ENCODE assay signal across 8 cellular contexts in the genomic region with DNA sequence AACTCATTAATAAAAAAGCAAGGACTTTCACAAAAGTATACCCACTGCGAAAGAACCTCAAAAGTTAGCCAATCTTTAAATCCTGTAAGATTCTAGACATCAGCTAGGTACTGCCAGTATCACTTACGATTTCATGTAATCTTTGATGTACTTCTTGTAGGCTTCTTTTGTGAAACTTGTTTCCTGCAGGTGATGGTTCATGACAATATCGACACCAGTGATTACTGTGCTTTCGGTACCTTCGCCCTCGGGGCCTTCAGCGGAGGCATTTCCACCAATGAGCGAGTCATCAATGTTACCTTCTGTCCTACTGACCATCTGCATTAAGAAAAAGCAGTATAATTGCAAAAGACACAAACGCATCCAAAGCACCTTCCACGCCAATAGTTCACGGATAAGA. TPM values are rescaled to one million over a fixed set of nuclear protein-coding genes. Genes with fewer than 3 reads are reported as not detected.
DNase-seq lines count a peak whose midpoint lies in the region; ATAC-seq, FAIRE-seq and TF ChIP-seq lines count a peak whose summit lies in the region.

No MANE protein-coding gene starts in this region.

- TF ChIP-seq CTCF in gastroesophageal sphincter (IDR thresholded peaks at IDR 0.05) (no peak), spleen (IDR thresholded peaks at IDR 0.05 in 8 of 11, conservative IDR thresholded peaks at IDR 0.05 in 3 of 11) (no peak)

- DNase-seq in H7 (no peak), spleen (no peak), GM19239 (ENCODE audit: insufficient read length, low spot score) (no peak), AG08396 (ENCODE audit: low spot score) (no peak)
- peak; percentile 68 for DNase-seq in activated CD8-positive, alpha-beta memory T cell treated with anti-CD3 and anti-CD28 coated beads, Interleukin-2, amount 50 U/mL, for 48 hours

- no peak for TF ChIP-seq POLR2A in gastroesophageal sphincter (IDR thresholded peaks at IDR 0.05)
- TF ChIP-seq POLR2A in spleen (IDR thresholded peaks at IDR 0.05): no peak

- no peak for FAIRE-seq in GM19239 (lab: Jason Lieb, UNC)

- no peak for TF ChIP-seq EP300 in gastroesophageal sphincter (IDR thresholded peaks at IDR 0.05)

- H3K9me3 ChIP-seq in gastroesophageal sphincter (no peaks in the 10 kb centered on the region), spleen (no peaks in the 10 kb centered on the region)

- H3K36me3 ChIP-seq in H7 (replicated peaks; ENCODE audit: control insufficient read depth, insufficient read depth, low read length): peaks cover 39% of the 10 kb centered on the region
- H3K36me3 ChIP-seq in gastroesophageal sphincter: peaks cover 15 to 61% of the 10 kb centered on the region in 2 donors
- peaks cover 2 to 62% (median 50%) of the 10 kb centered on the region in 6 donors for H3K36me3 ChIP-seq in spleen

- 6 to 12% methylated on average over 5 to 11 of the region's 11 CpGs for WGBS in gastroesophageal sphincter (ENCODE audit: low coverage in 1 of 2), 2 donors
- 5 to 9% (median 6%) methylated on average over 11 of the region's 11 CpGs for WGBS in spleen, 5 donors

- intact Hi-C loops in spleen (cut with DNase I; ENCODE audit: low total_unique reads): no loop called here

- H3K27ac ChIP-seq in gastroesophageal sphincter: peak overlapping the region; percentile 97 to 100 (median 100)
- H3K27ac ChIP-seq in spleen: peak overlapping the region; percentile 97 to 100 (median 100)

- H3K27me3 ChIP-seq in H7 (ENCODE audit: control insufficient read depth, insufficient read depth, low read length) (no peaks in the 10 kb centered on the region), gastroesophageal sphincter (no peaks in the 10 kb centered on the region), spleen (replicated peaks in 1 of 7) (no peaks in the 10 kb centered on the region)

- no peak for ATAC-seq in gastroesophageal sphincter
- no peak for ATAC-seq in GM18909 (IDR thresholded peaks at IDR 0.05; ENCODE audit: poor library complexity, unreplicated experiment)
- no peak for ATAC-seq in GM21825 (IDR thresholded peaks at IDR 0.05; ENCODE audit: unreplicated experiment)

- H3K4me1 ChIP-seq in gastroesophageal sphincter: peaks cover 10 to 69% (median 29%) of the 10 kb centered on the region in 3 donors
- peaks cover 50 to 78% (median 69%) of the 10 kb centered on the region in 6 donors for H3K4me1 ChIP-seq in spleen

- H3K4me3 ChIP-seq in H7 (ENCODE audit: insufficient read depth, low read depth, low read length): peak overlapping the region; percentile 98
- peak overlapping the region; percentile 87 to 90 for H3K4me3 ChIP-seq in gastroesophageal sphincter
- peak overlapping the region; percentile 75 to 98 (median 81) for H3K4me3 ChIP-seq in spleen

RNA-seq across cellular contexts. Expression of gene TPT1, which starts 1.1 kb away (rescaled TPM):
- 1,060 and 1,417 TPM in 2 replicates for total RNA-seq in H7 (2014; rRNA removed; shearing (Covaris generic))
- 1,000 to 10,000 TPM; 1,925 to 3,753 (median 2,929) TPM for total RNA-seq in gastroesophageal sphincter
- total RNA-seq in spleen: 1,000 to 10,000 TPM; 2,558 to 4,574 (median 2,990) TPM
- over 10,000 TPM in 2 of 3 donors, 1,000 to 10,000 TPM in 1; 9,869 to 10,629 (median 10,206) TPM for polyA plus RNA-seq in spleen
